In the genomic region with DNA sequence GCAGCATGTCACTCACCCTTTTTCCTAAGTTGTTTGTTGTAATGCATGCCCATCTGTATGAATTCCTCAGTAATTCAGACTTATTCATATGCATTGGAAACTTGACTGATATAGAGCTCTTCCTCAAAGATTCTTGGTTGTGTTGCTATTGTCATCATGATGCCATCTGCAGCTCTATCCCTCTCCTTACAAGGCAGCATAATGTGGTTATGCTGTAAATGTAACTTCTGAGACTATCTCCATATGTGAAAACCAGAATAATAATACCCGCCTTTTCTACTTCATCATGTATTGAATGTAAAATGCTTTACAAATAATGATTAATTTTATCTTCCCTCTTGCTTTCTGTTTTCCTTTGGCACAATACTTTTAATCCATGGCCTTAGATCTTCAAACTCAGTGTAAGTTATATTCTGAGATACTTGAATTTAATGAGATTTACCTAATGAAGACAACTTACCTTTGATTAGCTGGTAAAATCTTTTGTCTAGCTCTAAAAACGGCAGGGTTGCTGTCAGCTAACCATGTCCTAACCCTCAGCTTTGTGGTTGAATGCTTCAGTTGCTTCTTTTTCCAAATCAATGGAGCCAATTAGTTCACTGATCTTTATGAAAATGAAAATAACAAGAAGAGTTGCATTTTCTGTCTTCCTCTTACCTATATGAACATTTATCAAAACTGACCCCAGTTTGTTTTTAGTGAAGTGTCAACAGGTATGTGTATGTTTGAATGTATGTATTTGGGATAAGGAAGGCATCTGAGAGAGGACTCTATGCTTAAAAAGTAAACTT, we compare ENCODE assay signal across 1 cellular context.
TF ChIP-seq lines count a peak whose summit lies in the region.

No MANE protein-coding gene starts in this region.

TF ChIP-seq in GM12878, 131 proteins besides CTCF, POLR2A, EP300 and RAD21 (continued from another document):
- TF ChIP-seq, protein P1, sequence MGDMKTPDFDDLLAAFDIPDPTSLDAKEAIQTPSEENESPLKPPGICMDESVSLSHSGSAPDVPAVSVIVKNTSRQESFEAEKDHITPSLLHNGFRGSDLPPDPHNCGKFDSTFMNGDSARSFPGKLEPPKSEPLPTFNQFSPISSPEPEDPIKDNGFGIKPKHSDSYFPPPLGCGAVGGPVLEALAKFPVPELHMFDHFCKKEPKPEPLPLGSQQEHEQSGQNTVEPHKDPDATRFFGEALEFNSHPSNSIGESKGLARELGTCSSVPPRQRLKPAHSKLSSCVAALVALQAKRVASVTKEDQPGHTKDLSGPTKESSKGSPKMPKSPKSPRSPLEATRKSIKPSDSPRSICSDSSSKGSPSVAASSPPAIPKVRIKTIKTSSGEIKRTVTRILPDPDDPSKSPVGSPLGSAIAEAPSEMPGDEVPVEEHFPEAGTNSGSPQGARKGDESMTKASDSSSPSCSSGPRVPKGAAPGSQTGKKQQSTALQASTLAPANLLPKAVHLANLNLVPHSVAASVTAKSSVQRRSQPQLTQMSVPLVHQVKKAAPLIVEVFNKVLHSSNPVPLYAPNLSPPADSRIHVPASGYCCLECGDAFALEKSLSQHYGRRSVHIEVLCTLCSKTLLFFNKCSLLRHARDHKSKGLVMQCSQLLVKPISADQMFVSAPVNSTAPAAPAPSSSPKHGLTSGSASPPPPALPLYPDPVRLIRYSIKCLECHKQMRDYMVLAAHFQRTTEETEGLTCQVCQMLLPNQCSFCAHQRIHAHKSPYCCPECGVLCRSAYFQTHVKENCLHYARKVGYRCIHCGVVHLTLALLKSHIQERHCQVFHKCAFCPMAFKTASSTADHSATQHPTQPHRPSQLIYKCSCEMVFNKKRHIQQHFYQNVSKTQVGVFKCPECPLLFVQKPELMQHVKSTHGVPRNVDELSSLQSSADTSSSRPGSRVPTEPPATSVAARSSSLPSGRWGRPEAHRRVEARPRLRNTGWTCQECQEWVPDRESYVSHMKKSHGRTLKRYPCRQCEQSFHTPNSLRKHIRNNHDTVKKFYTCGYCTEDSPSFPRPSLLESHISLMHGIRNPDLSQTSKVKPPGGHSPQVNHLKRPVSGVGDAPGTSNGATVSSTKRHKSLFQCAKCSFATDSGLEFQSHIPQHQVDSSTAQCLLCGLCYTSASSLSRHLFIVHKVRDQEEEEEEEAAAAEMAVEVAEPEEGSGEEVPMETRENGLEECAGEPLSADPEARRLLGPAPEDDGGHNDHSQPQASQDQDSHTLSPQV (IDR thresholded peaks at IDR 0.05): no peak
